9 cellular contexts compared by ENCODE assay signal in genomic region chr9:89278997-89279739, GRCh38. TPM values are rescaled to one million over a fixed set of nuclear protein-coding genes. Genes with fewer than 3 reads are reported as not detected.
DNase-seq lines count a peak whose midpoint lies in the region; ATAC-seq, FAIRE-seq and TF ChIP-seq lines count a peak whose summit lies in the region.
"Had no signal": no experiment of that assay in that cellular context is flagged by ENCODE, and none has a peak within 500 bp of the region (broad histone marks: within the 10 kb centered on the region; RNA-seq: fewer than 3 reads in every experiment).

No MANE protein-coding gene starts in this region.

- no TSS peak for BruUV-seq in endothelial cell of umbilical vein (replicated peaks; lab: Mats Ljungman, UMichigan)

- H3K27ac Mint-ChIP-seq in activated CD4-positive, alpha-beta T cell treated with anti-CD3 and anti-CD28 coated beads for 36 hours = no peak overlapping the region
- no peak overlapping the region for H3K27ac Mint-ChIP-seq in nephron progenitor cell
- H3K27ac Mint-ChIP-seq: dendritic cell treated with granulocyte-macrophage colony-stimulating factor and Interleukin-4, amounts not matched to agents 40 ng/mL and 50 ng/mL, for 4 days had no signal

- no peaks in the 10 kb centered on the region for H4K20me1 ChIP-seq in endothelial cell of umbilical vein (replicated peaks; ENCODE audit: control insufficient read depth, extremely low read depth, insufficient read depth, low read length)

- no peaks in the 10 kb centered on the region for H3K27me3 ChIP-seq in endothelial cell of umbilical vein (ENCODE audit: control insufficient read depth in 2 of 2, insufficient read depth in 2 of 2, low read length in 2 of 2)

- H3K4me1 Mint-ChIP-seq in activated CD4-positive, alpha-beta T cell treated with anti-CD3 and anti-CD28 coated beads for 36 hours = peaks cover 35% of the 10 kb centered on the region
- peaks cover 4% of the 10 kb centered on the region for H3K4me1 Mint-ChIP-seq in nephron progenitor cell

- H3K9ac ChIP-seq in endothelial cell of umbilical vein (replicated peaks; ENCODE audit: extremely low read depth, insufficient read depth, low read length) = no peak overlapping the region

- H3K4me1 ChIP-seq in endothelial cell of umbilical vein (ENCODE audit: control insufficient read depth, extremely low read depth, insufficient read depth, low read length) = no peaks in the 10 kb centered on the region

- no peaks in the 10 kb centered on the region for H3K9me1 ChIP-seq in endothelial cell of umbilical vein (replicated peaks; ENCODE audit: control insufficient read depth, extremely low read depth, insufficient read depth, low read length)

- no peak overlapping the region for H2AFZ ChIP-seq in endothelial cell of umbilical vein (ENCODE audit: low read depth, low read length)

- peak; percentile 22 for DNase-seq in activated CD4-positive, alpha-beta T cell treated with anti-CD3 and anti-CD28 coated beads for 36 hours
- DNase-seq in activated CD4-positive, alpha-beta T cell treated with anti-CD3 and anti-CD28 coated beads, Interleukin-2, amount 50 U/mL, for 48 hours = no peak
- DNase-seq in RCC 7860 (ENCODE audit: low spot score) = peak; percentile 51
- DNase-seq in endothelial cell of umbilical vein (ENCODE audit: low read depth, low spot score) = peak; percentile 55
- peak; percentile 9 for DNase-seq in nephron progenitor cell
- no peak for DNase-seq in C1 segment of cervical spinal cord (lab: John Stamatoyannopoulos, UW)

- FAIRE-seq in RCC 7860 (lab: Jason Lieb, UNC) = peak; percentile 72
- FAIRE-seq in endothelial cell of umbilical vein (lab: Jason Lieb, UNC) = peak; percentile 89

- no peaks in the 10 kb centered on the region for H3K79me2 ChIP-seq in endothelial cell of umbilical vein (ENCODE audit: control insufficient read depth, insufficient read depth, low read length)

- H3K27ac ChIP-seq in endothelial cell of umbilical vein (ENCODE audit: insufficient read depth, low read depth, low read length) = no peak overlapping the region

- dilution Hi-C loops in endothelial cell of umbilical vein (cut with MboI; ENCODE audit: extremely low pct_ligation_motif_present, low sequenced_read_pairs) = no loop called here

- H3K4me2 ChIP-seq in endothelial cell of umbilical vein (ENCODE audit: insufficient read depth, low read length) = no peak overlapping the region

- H3K4me3 Mint-ChIP-seq in activated CD4-positive, alpha-beta T cell treated with anti-CD3 and anti-CD28 coated beads for 36 hours = no peak overlapping the region
- H3K4me3 Mint-ChIP-seq in nephron progenitor cell = no peak overlapping the region
- H3K4me3 Mint-ChIP-seq: dendritic cell treated with granulocyte-macrophage colony-stimulating factor and Interleukin-4, amounts not matched to agents 40 ng/mL and 50 ng/mL, for 4 days had no signal

- H3K27me3 Mint-ChIP-seq in activated CD4-positive, alpha-beta T cell treated with anti-CD3 and anti-CD28 coated beads for 36 hours = no peaks in the 10 kb centered on the region
- H3K27me3 Mint-ChIP-seq in nephron progenitor cell (ENCODE audit: low read depth, poor library complexity) = no peaks in the 10 kb centered on the region

- CTCF ChIA-PET in activated CD4-positive, alpha-beta T cell treated with anti-CD3 and anti-CD28 coated beads for 36 hours (lab: Charles Lee) = interaction anchor here (0.6 to 1.8 kb wide), 16 partner anchors 9 to 1171 kb away, joined by 3 to 10 read pairs (median 4); no protein-coding TSS in a partner anchor
- CTCF ChIA-PET in endothelial cell of umbilical vein (lab: Charles Lee) = interaction anchor here (0.6 to 2.3 kb wide), 47 partner anchors 9 to 687 kb away, joined by 3 to 24 read pairs (median 5); no protein-coding TSS in a partner anchor

- ATAC-seq in activated CD4-positive, alpha-beta T cell treated with anti-CD3 and anti-CD28 coated beads for 36 hours = peak; percentile 28
- ATAC-seq in HG03159 (IDR thresholded peaks at IDR 0.05; ENCODE audit: unreplicated experiment) (peak; percentile 66), HG02938 (IDR thresholded peaks at IDR 0.05; ENCODE audit: unreplicated experiment) (no peak)

- TF ChIP-seq CTCF in endothelial cell of umbilical vein (IDR thresholded peaks at IDR 0.05; ENCODE audit: extremely low read depth in 1 of 2, insufficient read depth in 1 of 2, low read depth in 1 of 2, low read length in 2 of 2) (peak; percentile 47 to 58), nephron progenitor cell (IDR thresholded peaks at IDR 0.05) (peak; percentile 78)

- no peaks in the 10 kb centered on the region for H3K36me3 ChIP-seq in endothelial cell of umbilical vein (ENCODE audit: control insufficient read depth in 2 of 2, extremely low read depth in 1 of 2, insufficient read depth in 2 of 2, low read length in 2 of 2)

- H3K9me3 ChIP-seq in endothelial cell of umbilical vein (replicated peaks; ENCODE audit: control insufficient read depth, insufficient read depth, low read length) = no peaks in the 10 kb centered on the region

- H3K4me3 ChIP-seq in endothelial cell of umbilical vein (replicated peaks in 1 of 3; ENCODE audit: insufficient read depth in 1 of 3, low read depth in 1 of 3, low read length in 3 of 3) = no peak overlapping the region

- peaks cover 10% of the 10 kb centered on the region for H3K9me3 Mint-ChIP-seq in activated CD4-positive, alpha-beta T cell treated with anti-CD3 and anti-CD28 coated beads for 36 hours (ENCODE audit: low read depth)
- peaks cover 35% of the 10 kb centered on the region for H3K9me3 Mint-ChIP-seq in nephron progenitor cell

- POLR2A ChIA-PET in activated CD4-positive, alpha-beta T cell treated with anti-CD3 and anti-CD28 coated beads for 36 hours (lab: Charles Lee) = no interaction called here
- POLR2A ChIA-PET in endothelial cell of umbilical vein (lab: Charles Lee) = no interaction called here

- H3K36me3 Mint-ChIP-seq in activated CD4-positive, alpha-beta T cell treated with anti-CD3 and anti-CD28 coated beads for 36 hours (ENCODE audit: low read depth) = peaks cover 4% of the 10 kb centered on the region
- H3K36me3 Mint-ChIP-seq in nephron progenitor cell (ENCODE audit: low read depth) = peaks cover 38% of the 10 kb centered on the region

- no peak for TF ChIP-seq POLR2A in endothelial cell of umbilical vein (IDR thresholded peaks at IDR 0.05; ENCODE audit: low read depth, low read length)

- intact Hi-C loops in activated CD4-positive, alpha-beta T cell treated with anti-CD3 and anti-CD28 coated beads for 36 hours (cut with DNase I, micrococcal nuclease) = loop anchor here (2.0 to 5.0 kb wide), 5 partner anchors 97 to 688 kb away; no protein-coding TSS in a partner anchor
- intact Hi-C loops in endothelial cell of umbilical vein (cut with micrococcal nuclease) = loop anchor here (1.0 to 10.0 kb wide), 5 partner anchors 234 to 1328 kb away; no protein-coding TSS in a partner anchor

TF ChIP-seq in endothelial cell of umbilical vein, 7 proteins besides CTCF, POLR2A, EP300 and RAD21:
- TF ChIP-seq FOS (IDR thresholded peaks at IDR 0.05; ENCODE audit: borderline replicate concordance, insufficient read depth, low read length) (no peak), JUN (IDR thresholded peaks at IDR 0.05; ENCODE audit: borderline replicate concordance, insufficient read depth, insufficient read length, low read depth) (no peak), MYC (IDR thresholded peaks at IDR 0.05; ENCODE audit: low read depth, low read length) (no peak), GATA2 (IDR thresholded peaks at IDR 0.05; ENCODE audit: insufficient read depth, insufficient read length, low read depth, low read length) (no peak), POLR2AphosphoS5 (IDR thresholded peaks at IDR 0.05; ENCODE audit: insufficient read depth, low read depth, low read length) (no peak)

RNA-seq across cellular contexts. Expression of gene CKS2, which starts 31.8 kb away (rescaled TPM):
- total RNA-seq in activated CD4-positive, alpha-beta T cell treated with anti-CD3 and anti-CD28 coated beads for 36 hours = 100 to 1,000 TPM; 236 to 256 TPM
- 149 and 153 TPM in 2 replicates for total RNA-seq in endothelial cell of umbilical vein
- 269 and 302 TPM in 2 replicates for polyA plus RNA-seq in endothelial cell of umbilical vein
- polyA plus RNA-seq in endothelial cell of umbilical vein (2011; cell fraction: cytosol; rRNA removed) = 415 TPM in 2 replicates
- 154 and 164 TPM in 2 replicates for polyA plus RNA-seq in endothelial cell of umbilical vein (2011; cell fraction: nucleus; rRNA removed)
- polyA plus RNA-seq in endothelial cell of umbilical vein (2012) = 219 and 459 TPM in 2 replicates
- 80.2 and 88.4 TPM in 2 replicates for polyA minus RNA-seq in endothelial cell of umbilical vein
- polyA minus RNA-seq in endothelial cell of umbilical vein (2011; cell fraction: cytosol; rRNA and poly(A)+ RNA removed) = 155 TPM
- 19.5 and 25.2 TPM in 2 replicates for polyA minus RNA-seq in endothelial cell of umbilical vein (2011; cell fraction: nucleus; rRNA and poly(A)+ RNA removed)

RNA-seq across cellular contexts. Expression of gene SECISBP2, which starts 39.1 kb away (rescaled TPM):
- total RNA-seq in activated CD4-positive, alpha-beta T cell treated with anti-CD3 and anti-CD28 coated beads for 36 hours = 10 to 100 TPM; 38.6 to 49.9 TPM
- 34.1 and 36.3 TPM in 2 replicates for total RNA-seq in endothelial cell of umbilical vein
- 18.0 and 22.7 TPM in 2 replicates for polyA plus RNA-seq in endothelial cell of umbilical vein
- polyA plus RNA-seq in endothelial cell of umbilical vein (2011; cell fraction: cytosol; rRNA removed) = 23.6 TPM in 2 replicates
- polyA plus RNA-seq in endothelial cell of umbilical vein (2011; cell fraction: nucleus; rRNA removed) = 94.9 and 107 TPM in 2 replicates
- 19.6 and 21.6 TPM in 2 replicates for polyA plus RNA-seq in endothelial cell of umbilical vein (2012)
- polyA minus RNA-seq in endothelial cell of umbilical vein = 37.7 and 39.6 TPM in 2 replicates
- polyA minus RNA-seq in endothelial cell of umbilical vein (2011; cell fraction: cytosol; rRNA and poly(A)+ RNA removed) = 17.7 TPM
- polyA minus RNA-seq in endothelial cell of umbilical vein (2011; cell fraction: nucleus; rRNA and poly(A)+ RNA removed) = 62.4 and 97.5 TPM in 2 replicates

Comparison
In these comparisons a context has a peak if more than half of its experiments do, and no peak if none do; other contexts are left out.
1. DNase-seq: peak in activated CD4-positive, alpha-beta T cell treated with anti-CD3 and anti-CD28 coated beads for 36 hours (single experiment), RCC 7860 (single experiment), endothelial cell of umbilical vein (single experiment) and nephron progenitor cell (single experiment); none in activated CD4-positive, alpha-beta T cell treated with anti-CD3 and anti-CD28 coated beads, Interleukin-2, amount 50 U/mL, for 48 hours (0 of 2) and C1 segment of cervical spinal cord (0 of 14).